8 cellular contexts compared by ENCODE assay signal in the genomic region with DNA sequence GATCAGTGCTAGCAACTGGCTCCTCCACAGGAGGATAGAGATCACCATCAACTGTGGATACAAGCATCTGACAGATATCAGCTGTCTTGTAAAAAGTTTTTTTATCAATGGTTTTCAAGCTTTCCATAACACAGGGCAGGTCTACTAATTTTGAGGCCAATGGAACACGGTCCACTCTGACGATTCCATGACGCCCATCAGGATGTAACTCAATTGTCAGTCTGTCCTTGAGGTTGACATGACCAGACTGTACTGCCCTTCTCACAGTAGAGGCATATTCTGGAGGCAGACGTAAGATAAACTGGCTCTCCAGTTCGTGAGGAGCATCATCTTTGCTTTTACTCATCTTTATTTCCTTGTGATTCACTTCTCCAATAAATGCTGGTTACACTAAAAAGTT. TPM values are rescaled to one million over a fixed set of nuclear protein-coding genes. Genes with fewer than 3 reads are reported as not detected.
A peak's percentile ranks its signal among the peaks of the same experiment; 100 is the strongest.
DNase-seq lines count a peak whose midpoint lies in the region; ATAC-seq and TF ChIP-seq lines count a peak whose summit lies in the region.

No MANE protein-coding gene starts in this region.

- H3K27ac ChIP-seq in H9 (ENCODE audit: insufficient read length, low read depth, low read length) (peak overlapping the region; percentile 35), hepatocyte (peak overlapping the region; percentile 99), smooth muscle cell (ENCODE audit: low read depth) (peak overlapping the region; percentile 97)

- H3K4ac ChIP-seq in H9 (ENCODE audit: low read depth, low read length) = no peak overlapping the region; the same call in 1 of the 2 replicates

- peaks cover 9 to 15% of the 10 kb centered on the region in 2 experiments; a peak in 3 of 4 replicates for H3K4me1 Mint-ChIP-seq in H9

- peaks cover 6% of the 10 kb centered on the region; the same call in 1 of the 2 replicates for H3K79me2 ChIP-seq in H9 (ENCODE audit: insufficient read depth, low read length)
- peaks cover 48% of the 10 kb centered on the region for H3K79me2 ChIP-seq in hepatocyte
- H3K79me2 ChIP-seq in smooth muscle cell (ENCODE audit: low read depth) = peaks cover 42% of the 10 kb centered on the region

- H4K20me1 ChIP-seq in H9 (ENCODE audit: control insufficient read depth, insufficient read depth, insufficient read length) (no peaks in the 10 kb centered on the region), hepatocyte (ENCODE audit: insufficient read depth, poor library complexity, severe bottlenecking) (no peaks in the 10 kb centered on the region), smooth muscle cell (ENCODE audit: low read depth) (no peaks in the 10 kb centered on the region)

- peaks cover 1% of the 10 kb centered on the region for H3K27me3 Mint-ChIP-seq in H9 (ENCODE audit: low read depth)

- no peak overlapping the region for H2BK15ac ChIP-seq in H9 (ENCODE audit: low read depth, low read length)

- H3K9me3 Mint-ChIP-seq in H9 = peaks cover 39 to 78% of the 10 kb centered on the region in 2 experiments

- H2AFZ ChIP-seq in H9 (ENCODE audit: low read length) = no peak overlapping the region
- no peak overlapping the region for H2AFZ ChIP-seq in hepatocyte
- no peak overlapping the region for H2AFZ ChIP-seq in smooth muscle cell (ENCODE audit: low read depth)

- H4K5ac ChIP-seq in H9 (ENCODE audit: insufficient read length, low read depth, low read length) = peak overlapping the region; percentile 81

- peaks cover 2% of the 10 kb centered on the region for H3K79me1 ChIP-seq in H9 (ENCODE audit: insufficient read depth, low read depth, low read length, poor library complexity, severe bottlenecking)

- no peak overlapping the region for H3K18ac ChIP-seq in H9 (ENCODE audit: insufficient read length, low read depth, low read length)

- no peak for TF ChIP-seq CTCF in H9 (conservative IDR thresholded peaks at IDR 0.05)
- no peak for TF ChIP-seq CTCF in WI38 (IDR thresholded peaks at IDR 0.05; ENCODE audit: low read depth, low read length)
- no peak for TF ChIP-seq CTCF in hepatocyte (IDR thresholded peaks at IDR 0.05; ENCODE audit: poor library complexity)
- no peak for TF ChIP-seq CTCF in smooth muscle cell (IDR thresholded peaks at IDR 0.05; ENCODE audit: borderline replicate concordance, insufficient read depth, poor library complexity, severe bottlenecking)

- peak overlapping the region; percentile 88 for H2AK5ac ChIP-seq in H9 (ENCODE audit: insufficient read length, low read length)

- H3K4me3 ChIP-seq in WI38 (ENCODE audit: low read depth, low read length) (peak overlapping the region; percentile 90), hepatocyte (peak overlapping the region; percentile 56), smooth muscle cell (peak overlapping the region; percentile 85)

- H2BK20ac ChIP-seq in H9 (ENCODE audit: low read depth, low read length, poor library complexity, severe bottlenecking) = no peak overlapping the region

- H2BK12ac ChIP-seq in H9 (ENCODE audit: insufficient read length, low read depth, low read length) = no peak overlapping the region

- H3K36me3 Mint-ChIP-seq in H9 (ENCODE audit: insufficient read depth in 1 of 3, low read depth in 3 of 3) = peaks cover 49 to 55% (median 51%) of the 10 kb centered on the region in 3 experiments

- H3K27me3 ChIP-seq in H9 (ENCODE audit: insufficient read depth, low read length) (no peaks in the 10 kb centered on the region), hepatocyte (no peaks in the 10 kb centered on the region), smooth muscle cell (ENCODE audit: low read depth) (no peaks in the 10 kb centered on the region)

- H3K23ac ChIP-seq in H9 (ENCODE audit: insufficient read length, low read depth, low read length) = no peak overlapping the region

- peak overlapping the region; percentile 8; the same call in 1 of the 2 replicates for H3K14ac ChIP-seq in H9 (ENCODE audit: insufficient read depth, low read length)

- H3K27ac Mint-ChIP-seq in H9 = peak overlapping the region in 1 of 3 experiments; percentile 100; a peak in 2 of 7 replicates

- no peak overlapping the region for H3K56ac ChIP-seq in H9 (ENCODE audit: insufficient read length, low read depth, low read length)

- H2BK5ac ChIP-seq in H9 (ENCODE audit: insufficient read length, low read length) = no peak overlapping the region

- DNase-seq in H9 (no peak), hepatocyte (ENCODE audit: low spot score) (no peak), smooth muscle cell (lab: John Stamatoyannopoulos, UW; ENCODE audit: unreplicated experiment) (no peak), NCI-H2171 (lab: John Stamatoyannopoulos, UW) (no peak), C1 segment of cervical spinal cord (lab: John Stamatoyannopoulos, UW) (no peak)

- no peak overlapping the region for H4K8ac ChIP-seq in H9 (replicated peaks; ENCODE audit: insufficient read length, low read depth, low read length)

- H4K91ac ChIP-seq in H9 (ENCODE audit: insufficient read length, low read depth, low read length) = no peak overlapping the region

- ATAC-seq in HG02870 (IDR thresholded peaks at IDR 0.05; ENCODE audit: unreplicated experiment) (no peak), HG02759 (IDR thresholded peaks at IDR 0.05; ENCODE audit: unreplicated experiment) (no peak)

- peaks cover 20% of the 10 kb centered on the region for H3K36me3 ChIP-seq in hepatocyte (replicated peaks; ENCODE audit: insufficient read depth, low read depth)
- H3K36me3 ChIP-seq in smooth muscle cell (ENCODE audit: low read depth) = peaks cover 53% of the 10 kb centered on the region

- H2BK120ac ChIP-seq in H9 (ENCODE audit: low read depth, low read length, poor library complexity, severe bottlenecking) = no peak overlapping the region

- no peaks in the 10 kb centered on the region for H3K4me1 ChIP-seq in H9 (ENCODE audit: insufficient read depth, low read length)
- no peaks in the 10 kb centered on the region for H3K4me1 ChIP-seq in hepatocyte (ENCODE audit: insufficient read depth)
- no peaks in the 10 kb centered on the region for H3K4me1 ChIP-seq in smooth muscle cell (ENCODE audit: low read depth)

- H3T11ph ChIP-seq in H9 (ENCODE audit: low read length) = no peak overlapping the region

- H3K9me3 ChIP-seq in H9 (ENCODE audit: control insufficient read depth, low read depth, low read length) = peaks cover 22% of the 10 kb centered on the region
- peaks cover 62% of the 10 kb centered on the region for H3K9me3 ChIP-seq in hepatocyte (ENCODE audit: low read depth)
- peaks cover 42% of the 10 kb centered on the region for H3K9me3 ChIP-seq in smooth muscle cell (replicated peaks; ENCODE audit: low read depth)

- H3F3A ChIP-seq in smooth muscle cell (ENCODE audit: low read depth) = peaks cover 13% of the 10 kb centered on the region

- peaks cover 3% of the 10 kb centered on the region for H3K23me2 ChIP-seq in H9 (ENCODE audit: insufficient read length, low read depth, low read length, poor library complexity, severe bottlenecking)

- H3K9me2 ChIP-seq in hepatocyte (replicated peaks; ENCODE audit: insufficient read depth) = no peaks in the 10 kb centered on the region

- no CpG with 5 or more reads among the region's 5 CpGs for WGBS in H9 (ENCODE audit: extremely low coverage, insufficient read length, low lambda C conversion rate)
- 80% methylated on average over 5 of the region's 5 CpGs for WGBS in hepatocyte (ENCODE audit: low lambda C conversion rate, missing lambda C conversion rate)
- 73% methylated on average over 5 of the region's 5 CpGs for WGBS in smooth muscle cell (ENCODE audit: low lambda C conversion rate)

- H3K4me2 ChIP-seq in H9 (ENCODE audit: insufficient read depth, insufficient read length, low read length) (peak overlapping the region; percentile 100), hepatocyte (peak overlapping the region; percentile 71), smooth muscle cell (peak overlapping the region; percentile 87)

- H3K4me3 Mint-ChIP-seq in H9 = peak overlapping the region; percentile 97 to 98

- H3K9ac ChIP-seq in H9 (ENCODE audit: extremely low read depth, insufficient read length, low read length) = peak overlapping the region; percentile 10
- H3K9ac ChIP-seq in smooth muscle cell (ENCODE audit: low read depth) = no peak overlapping the region

RNA-seq across cellular contexts. Expression of gene TAF7, which starts 0.9 kb away (rescaled TPM):
- total RNA-seq in H9 (2021) (90.3 TPM in 2 replicates), hepatocyte (85.2 and 96.9 TPM in 2 replicates), smooth muscle cell (83.0 and 94.5 TPM in 2 replicates)
- polyA plus RNA-seq in hepatocyte (103 and 107 TPM in 2 replicates), smooth muscle cell (85.9 and 105 TPM in 2 replicates)

RNA-seq across cellular contexts. Expression of gene PCDHGA1, which starts 10.6 kb away (rescaled TPM):
- total RNA-seq in H9 (2021) (0.63 and 0.72 TPM in 2 replicates), hepatocyte (0.24 and 0.33 TPM in 2 replicates), smooth muscle cell (0.58 and 0.63 TPM in 2 replicates)
- polyA plus RNA-seq in hepatocyte (not detected in 2 replicates), smooth muscle cell (0.05 TPM in 1 of 2 replicates, not detected in the other)

RNA-seq across cellular contexts. Expression of gene SLC25A2, which starts 15.8 kb away (rescaled TPM):
- total RNA-seq in H9 (2021) (not detected in 2 replicates), hepatocyte (0.50 and 1.7 TPM in 2 replicates), smooth muscle cell (not detected in 2 replicates)
- polyA plus RNA-seq in hepatocyte (not detected in 2 replicates), smooth muscle cell (0.15 TPM in 1 of 2 replicates, not detected in the other)

RNA-seq across cellular contexts. Expression of gene PCDHGA2, which starts 18.9 kb away (rescaled TPM):
- 0.90 and 1.1 TPM in 2 replicates for total RNA-seq in H9 (2021)
- 0.08 TPM in 1 of 2 replicates, not detected in the other for total RNA-seq in hepatocyte
- polyA plus RNA-seq in hepatocyte = 0.10 TPM in 1 of 2 replicates, not detected in the other
- 0.04 TPM in 1 of 2 replicates, not detected in the other for total RNA-seq in smooth muscle cell
- not detected in 2 replicates for polyA plus RNA-seq in smooth muscle cell

RNA-seq across cellular contexts. Expression of gene PCDHGA3, which starts 23.9 kb away (rescaled TPM):
- total RNA-seq in H9 (2021) (0.88 and 0.94 TPM in 2 replicates), hepatocyte (not detected in 2 replicates), smooth muscle cell (not detected in 2 replicates)
- polyA plus RNA-seq in hepatocyte (0.45 TPM in 1 of 2 replicates, not detected in the other), smooth muscle cell (not detected in 2 replicates)

Comparison
In these comparisons a context has a peak if more than half of its experiments do, and no peak if none do; other contexts are left out.
1. H3K27ac ChIP-seq: peak in every context shown above with its lines; median percentile 99 in hepatocyte; 97 in smooth muscle cell; 35 in H9.